22 cellular contexts compared by ENCODE assay signal in the genomic region with DNA sequence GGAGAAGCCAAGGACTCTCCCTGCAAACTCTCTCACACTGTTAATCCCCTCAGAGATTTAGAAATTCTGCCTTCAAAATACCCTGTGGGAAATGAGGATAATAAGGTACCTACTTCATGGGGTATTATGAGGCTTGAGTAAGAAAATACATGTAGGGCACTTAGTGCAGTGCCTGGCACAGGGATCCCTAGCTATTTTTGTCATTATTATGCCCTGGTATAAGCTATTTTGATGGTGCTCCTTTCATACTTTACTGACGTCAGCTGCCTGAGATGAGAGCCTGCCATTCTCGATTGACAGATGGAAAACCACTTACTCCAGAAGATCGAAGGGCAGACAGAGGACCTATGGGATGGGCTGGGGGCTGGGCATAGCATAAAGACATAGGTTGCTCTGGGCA. TPM values are rescaled to one million over a fixed set of nuclear protein-coding genes. Genes with fewer than 3 reads are reported as not detected.
"Had no signal": no experiment of that assay in that cellular context is flagged by ENCODE, and none has a peak within 500 bp of the region (broad histone marks: within the 10 kb centered on the region; RNA-seq: fewer than 3 reads in every experiment).

No MANE protein-coding gene starts in this region.

- H3K9me3 ChIP-seq: body of pancreas, pancreas had no signal

- H3K27ac Mint-ChIP-seq: activated B cell treated with CpG ODN at 0.5 μM for 24 hours; activated CD8-positive, alpha-beta T cell treated with anti-CD3 and anti-CD28 coated beads, Interleukin-2, amount 10 ng/mL, durations not matched to agents 7 days and 5 days; activated naive CD4-positive, alpha-beta T cell treated with anti-CD3 and anti-CD28 coated beads, Interleukin-2, amount 50 U/mL, for 24 hours; dendritic cell treated with granulocyte-macrophage colony-stimulating factor and Interleukin-4, amounts not matched to agents 40 ng/mL and 50 ng/mL, for 4 days; mesothelial cell of epicardium; type B pancreatic cell had no signal

- ATAC-seq: activated CD8-positive, alpha-beta T cell treated with anti-CD3 and anti-CD28 coated beads, Interleukin-2, amount 10 ng/mL, durations not matched to agents 7 days and 5 days; body of pancreas; foreskin keratinocyte; left colon; pancreas; stimulated activated naive CD8-positive, alpha-beta T cell treated with anti-CD3 and anti-CD28 coated beads, Interleukin-15, Interleukin-2, amounts not matched to agents 100 U/mL and 50 U/mL, for 24 hours had no signal

- H3K36me3 Mint-ChIP-seq: activated naive CD4-positive, alpha-beta T cell treated with anti-CD3 and anti-CD28 coated beads, Interleukin-2, amount 50 U/mL, for 24 hours; mesothelial cell of epicardium; type B pancreatic cell had no signal

- H3K4me1 ChIP-seq: body of pancreas, foreskin keratinocyte, pancreas had no signal

- H3K27me3 ChIP-seq: body of pancreas, pancreas had no signal

- H3K4me3 Mint-ChIP-seq: activated B cell treated with CpG ODN at 0.5 μM for 24 hours; activated CD8-positive, alpha-beta T cell treated with anti-CD3 and anti-CD28 coated beads, Interleukin-2, amount 10 ng/mL, durations not matched to agents 7 days and 5 days; activated naive CD4-positive, alpha-beta T cell treated with anti-CD3 and anti-CD28 coated beads, Interleukin-2, amount 50 U/mL, for 24 hours; central memory CD8-positive, alpha-beta T cell; dendritic cell treated with granulocyte-macrophage colony-stimulating factor and Interleukin-4, amounts not matched to agents 40 ng/mL and 50 ng/mL, for 4 days; mesothelial cell of epicardium; neural crest cell; type B pancreatic cell had no signal

- DNase-seq: activated B cell treated with CpG ODN at 0.5 μM for 24 hours; activated CD4-positive, alpha-beta T cell treated with anti-CD3 and anti-CD28 coated beads for 48 hours; activated CD8-positive, alpha-beta memory T cell treated with anti-CD3 and anti-CD28 coated beads, Interleukin-2, amount 50 U/mL, for 4 hours; activated CD8-positive, alpha-beta T cell treated with anti-CD3 and anti-CD28 coated beads, Interleukin-2, amount 10 ng/mL, durations not matched to agents 7 days and 5 days; activated effector memory CD4-positive, alpha-beta T cell treated with anti-CD3 and anti-CD28 coated beads, Interleukin-2, amount 50 U/mL, for 16 hours; activated T-cell treated with anti-CD3 and anti-CD28 coated beads, Interleukin-2, amount 50 U/mL, for 48 hours; body of pancreas; effector memory CD4-positive, alpha-beta T cell; foreskin keratinocyte; head of caudate nucleus; left colon; pancreas; stimulated activated naive CD8-positive, alpha-beta T cell treated with anti-CD3 and anti-CD28 coated beads, Interleukin-15, Interleukin-2, amounts not matched to agents 100 U/mL and 50 U/mL, for 24 hours had no signal

- H3K9me3 Mint-ChIP-seq: activated B cell treated with CpG ODN at 0.5 μM for 24 hours; activated naive CD4-positive, alpha-beta T cell treated with anti-CD3 and anti-CD28 coated beads, Interleukin-2, amount 50 U/mL, for 24 hours; central memory CD8-positive, alpha-beta T cell; dendritic cell treated with granulocyte-macrophage colony-stimulating factor and Interleukin-4, amounts not matched to agents 40 ng/mL and 50 ng/mL, for 4 days; type B pancreatic cell had no signal

- H3K27ac ChIP-seq: body of pancreas, foreskin keratinocyte, pancreas had no signal

- H3K4me1 Mint-ChIP-seq: activated B cell treated with CpG ODN at 0.5 μM for 24 hours; activated naive CD4-positive, alpha-beta T cell treated with anti-CD3 and anti-CD28 coated beads, Interleukin-2, amount 50 U/mL, for 24 hours; central memory CD8-positive, alpha-beta T cell had no signal

- H3K36me3 ChIP-seq: pancreas had no signal

- H3K4me2 ChIP-seq: smooth muscle cell had no signal

- H3K4me3 ChIP-seq: body of pancreas, lung, pancreas, smooth muscle cell had no signal

RNA-seq across cellular contexts. Expression of a gene that starts 30.1 kb away (rescaled TPM):
- total RNA-seq: activated B cell treated with CpG ODN at 0.5 μM for 24 hours; activated CD8-positive, alpha-beta T cell treated with anti-CD3 and anti-CD28 coated beads, Interleukin-2, amount 10 ng/mL, durations not matched to agents 7 days and 5 days; mesothelial cell of epicardium; neural crest cell; T-helper 2 cell treated with Interferon-gamma antibody and Interleukin-4, amounts not matched to agents 100 ng/mL and 5 ng/mL, for 36 hours had no signal
- polyA plus RNA-seq: foreskin keratinocyte, smooth muscle cell had no signal
